In the genomic region with DNA sequence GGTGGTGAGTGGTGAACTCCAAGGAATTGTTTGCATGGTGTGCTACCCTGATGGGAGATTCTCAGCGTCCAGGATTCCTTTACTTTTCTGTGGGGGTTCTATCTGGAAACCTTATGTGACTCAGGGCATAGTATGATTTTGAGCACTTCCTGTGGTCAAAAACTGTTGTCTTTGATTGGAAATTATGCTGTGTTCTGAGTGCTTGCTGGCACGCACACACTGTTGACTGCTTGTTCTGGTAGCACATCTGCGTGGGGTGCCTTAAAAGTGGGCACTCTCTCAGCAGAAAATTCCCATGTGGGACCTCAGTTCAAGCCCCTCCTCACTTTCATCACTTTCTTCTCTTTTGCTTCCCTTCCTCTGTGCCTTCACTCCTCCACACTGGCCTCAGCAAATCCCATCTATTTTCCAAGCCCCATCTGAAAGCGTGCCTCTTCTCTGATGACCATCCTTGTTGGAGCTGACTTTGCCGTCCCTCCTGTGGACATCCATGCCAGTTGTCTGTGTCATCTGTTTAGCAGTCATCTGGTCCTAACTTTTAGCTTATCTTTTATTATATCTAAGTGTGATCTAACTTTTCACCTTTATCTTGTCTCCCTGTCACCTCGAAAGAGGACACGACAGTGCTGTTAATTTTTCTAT, we compare ENCODE assay signal across 9 cellular contexts. TPM values are rescaled to one million over a fixed set of nuclear protein-coding genes. Genes with fewer than 3 reads are reported as not detected.
DNase-seq lines count a peak whose midpoint lies in the region; ATAC-seq and TF ChIP-seq lines count a peak whose summit lies in the region.
"Had no signal": no experiment of that assay in that cellular context is flagged by ENCODE, and none has a peak within 500 bp of the region (broad histone marks: within the 10 kb centered on the region; RNA-seq: fewer than 3 reads in every experiment).

No MANE protein-coding gene starts in this region.

- DNase-seq in MCF 10A (ENCODE audit: unreplicated experiment) (peak; percentile 27), mammary epithelial cell (no peak), T-helper 17 cell (no peak), fibroblast of gingiva (ENCODE audit: low read depth) (peak; percentile 87), stromal cell of bone marrow (ENCODE audit: low read depth) (peak; percentile 87), BE2C (no peak), GM19240 (ENCODE audit: insufficient read length, low spot score) (no peak)
- DNase-seq in stimulated activated CD4-positive, alpha-beta T cell treated with anti-CD3 and anti-CD28 coated beads, Interleukin-2, amount 100 ng/mL, for 24 hours: no peak
- DNase-seq: CD4-positive, alpha-beta T cell had no signal

- H3K4me3 Mint-ChIP-seq in MCF 10A (ENCODE audit: unreplicated experiment) (no peak overlapping the region), T-helper 17 cell (no peak overlapping the region)
- H3K4me3 Mint-ChIP-seq: CD4-positive, alpha-beta T cell had no signal

- H3K27ac ChIP-seq in mammary epithelial cell (ENCODE audit: insufficient read depth, low read depth, low read length): no peak overlapping the region

- H3K27me3 ChIP-seq in mammary epithelial cell (ENCODE audit: insufficient read depth, low read length) (no peaks in the 10 kb centered on the region), BE2C (no peaks in the 10 kb centered on the region)

- H3K9me3 ChIP-seq in mammary epithelial cell (replicated peaks; ENCODE audit: insufficient read depth, low read length) (no peaks in the 10 kb centered on the region), T-helper 17 cell (ENCODE audit: control insufficient read depth, low read length, poor library complexity, severe bottlenecking) (no peaks in the 10 kb centered on the region), BE2C (no peaks in the 10 kb centered on the region)

- no peak overlapping the region for H3K4me2 ChIP-seq in mammary epithelial cell (ENCODE audit: insufficient read depth, low read depth, low read length)

- H3K27me3 Mint-ChIP-seq in MCF 10A (ENCODE audit: insufficient read depth, unreplicated experiment) (no peaks in the 10 kb centered on the region), T-helper 17 cell (no peaks in the 10 kb centered on the region)
- H3K27me3 Mint-ChIP-seq: CD4-positive, alpha-beta T cell had no signal

- WGBS in mammary epithelial cell (ENCODE audit: low coverage, missing lambda C conversion rate): 89% methylated on average over 7 of the region's 7 CpGs

- in situ Hi-C loops in mammary epithelial cell (cut with MboI; ENCODE audit: low sequenced_read_pairs in 2 of 2): no loop called here

- no peaks in the 10 kb centered on the region for H3K9me3 Mint-ChIP-seq in MCF 10A (ENCODE audit: unreplicated experiment)
- H3K9me3 Mint-ChIP-seq: CD4-positive, alpha-beta T cell had no signal

- no peaks in the 10 kb centered on the region for H4K20me1 ChIP-seq in mammary epithelial cell (ENCODE audit: insufficient read depth, low read length)

- intact Hi-C loops in MCF 10A (cut with micrococcal nuclease) (no loop called here), mammary epithelial cell (cut with micrococcal nuclease) (no loop called here)

- CTCF ChIA-PET in MCF 10A (lab: Yijun Ruan, JAX) (interaction anchor here (1.0 kb wide), 1 partner anchor 10 kb away, joined by 4 read pairs; no protein-coding TSS in a partner anchor), mammary epithelial cell (lab: Charles Lee; ENCODE audit: low non-redundant PET) (interaction anchor here (0.7 kb wide), 1 partner anchor 258 kb away, joined by 6 read pairs; no protein-coding TSS in a partner anchor)

- dilution Hi-C loops in mammary epithelial cell (cut with HindIII; ENCODE audit: low sequenced_read_pairs): no loop called here

- H3K4me1 ChIP-seq in mammary epithelial cell (ENCODE audit: insufficient read depth, low read length): peaks cover 10% of the 10 kb centered on the region
- H3K4me1 ChIP-seq in BE2C: peaks cover 3% of the 10 kb centered on the region; the same call in 1 of the 2 replicates

- H3K36me3 ChIP-seq in mammary epithelial cell (ENCODE audit: insufficient read depth, low read length) (no peaks in the 10 kb centered on the region), BE2C (no peaks in the 10 kb centered on the region; the same call in 1 of the 2 replicates)

- H3K36me3 Mint-ChIP-seq in MCF 10A (ENCODE audit: insufficient read depth, unreplicated experiment) (peaks cover 17% of the 10 kb centered on the region), T-helper 17 cell (ENCODE audit: low read depth) (peaks cover 4% of the 10 kb centered on the region)

- BruUV-seq in MCF 10A (replicated peaks; lab: Mats Ljungman, UMichigan) (no TSS peak), mammary epithelial cell (replicated peaks; lab: Mats Ljungman, UMichigan) (no TSS peak)

- H3K27ac Mint-ChIP-seq in MCF 10A (ENCODE audit: low read depth, unreplicated experiment) (no peak overlapping the region), T-helper 17 cell (peak overlapping the region; percentile 53)
- H3K27ac Mint-ChIP-seq: CD4-positive, alpha-beta T cell had no signal

- H3K4me1 Mint-ChIP-seq in MCF 10A (ENCODE audit: insufficient read depth, unreplicated experiment) (peaks cover 22% of the 10 kb centered on the region), T-helper 17 cell (peaks cover 39% of the 10 kb centered on the region)

- ATAC-seq in T-helper 17 cell: no peak

- POLR2A ChIA-PET in MCF 10A (lab: Yijun Ruan, JAX): interaction anchor here (0.9 kb wide), 1 partner anchor 12 kb away, joined by 3 read pairs; no protein-coding TSS in a partner anchor

- H3K4me3 ChIP-seq in mammary epithelial cell (replicated peaks in 1 of 3; ENCODE audit: insufficient read depth in 1 of 3, low read depth in 2 of 3, low read length in 3 of 3) (no peak overlapping the region), BE2C (ENCODE audit: low read depth, low read length) (no peak overlapping the region)

- TF ChIP-seq CTCF in MCF 10A (IDR thresholded peaks at IDR 0.05; ENCODE audit: unreplicated experiment) (no peak), mammary epithelial cell (conservative IDR thresholded peaks at IDR 0.05 in 1 of 2, IDR thresholded peaks at IDR 0.05 in 1 of 2; ENCODE audit: extremely low read depth in 1 of 2, insufficient read depth in 1 of 2, low read depth in 1 of 2, low read length in 2 of 2) (no peak), BE2C (IDR thresholded peaks at IDR 0.05; ENCODE audit: low read depth, low read length) (no peak)

- no peak overlapping the region for H2AFZ ChIP-seq in mammary epithelial cell (ENCODE audit: low read depth, low read length)

- H3K9ac ChIP-seq in mammary epithelial cell (ENCODE audit: insufficient read depth, low read length): no peak overlapping the region

- H3K79me2 ChIP-seq in mammary epithelial cell (ENCODE audit: insufficient read depth, low read length): peaks cover 32% of the 10 kb centered on the region

RNA-seq across cellular contexts. Expression of gene NPAS1, which starts 56.4 kb away (rescaled TPM):
- total RNA-seq in MCF 10A (2022) (0.44 and 0.68 TPM in 2 replicates), mammary epithelial cell (under 1 TPM; 0.67 to 0.71 TPM), T-helper 17 cell (under 1 TPM; 0.47 to 0.76 TPM)
- polyA plus RNA-seq in mammary epithelial cell: 0.39 TPM
- polyA minus RNA-seq in mammary epithelial cell: not detected
- polyA plus RNA-seq in BE2C (2012; ENCODE audit: insufficient read depth, insufficient read length, low read depth): 1.4 TPM

Comparison
In these comparisons a context has a peak if more than half of its experiments do, and no peak if none do; other contexts are left out.
1. DNase-seq: peak in MCF 10A (single experiment), fibroblast of gingiva (single experiment) and stromal cell of bone marrow (single experiment); none in mammary epithelial cell (single experiment), T-helper 17 cell (0 of 3), BE2C (single experiment), stimulated activated CD4-positive, alpha-beta T cell treated with anti-CD3 and anti-CD28 coated beads, Interleukin-2, amount 100 ng/mL, for 24 hours (0 of 2) and GM19240 (single experiment).